Comparison of ENCODE assay signal across 9 cellular contexts in the genomic region with DNA sequence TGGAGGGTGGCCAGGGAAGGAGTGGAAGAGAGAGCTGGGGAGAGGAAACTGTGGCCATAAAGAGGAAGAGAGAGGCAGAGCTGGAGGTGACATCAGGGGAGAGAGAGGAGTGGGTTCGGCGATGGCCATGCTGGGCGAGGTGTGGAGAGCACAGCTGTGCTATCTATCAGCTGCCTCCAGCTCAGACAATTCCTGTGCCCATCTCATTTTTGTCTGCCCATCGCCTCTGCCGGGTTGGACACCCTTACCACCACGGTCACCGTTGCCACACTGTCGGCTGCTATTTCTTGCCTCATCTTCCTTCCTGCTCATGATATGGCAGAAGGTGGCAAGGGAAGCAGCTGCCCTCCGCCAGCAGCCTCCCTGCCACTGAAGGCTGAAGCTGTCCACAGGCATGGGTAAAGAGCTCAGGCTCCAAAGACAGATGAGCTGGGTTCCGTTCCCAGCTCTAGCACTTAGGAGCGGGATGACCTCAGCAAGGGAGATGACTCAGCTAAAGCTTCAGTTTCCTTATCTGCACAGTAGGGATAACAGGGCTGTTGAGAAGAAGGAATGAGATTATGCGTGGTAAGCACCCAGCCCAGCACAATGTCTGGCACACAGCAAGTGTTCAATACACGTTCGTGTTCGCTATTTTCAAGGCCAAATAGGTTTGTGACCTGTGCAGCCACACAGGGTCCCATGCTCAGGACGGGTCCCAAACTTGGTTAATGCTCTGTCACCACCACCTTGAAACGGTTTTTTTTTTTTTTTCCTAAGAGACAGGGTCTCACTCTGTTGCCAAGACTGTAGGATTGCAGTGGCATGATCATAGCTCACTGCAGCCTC.
DNase-seq lines count a peak whose midpoint lies in the region; ATAC-seq, FAIRE-seq and TF ChIP-seq lines count a peak whose summit lies in the region.
"Had no signal": no experiment of that assay in that cellular context is flagged by ENCODE, and none has a peak within 500 bp of the region (broad histone marks: within the 10 kb centered on the region; RNA-seq: fewer than 3 reads in every experiment).

No MANE protein-coding gene starts in this region.

- H3K9me3 ChIP-seq in duodenal mucosa (ENCODE audit: control insufficient read depth in 1 of 2, low read length in 2 of 2) (no peaks in the 10 kb centered on the region), neutrophil (no peaks in the 10 kb centered on the region)

- H3K27ac ChIP-seq in duodenal mucosa (ENCODE audit: low read depth, low read length): no peak overlapping the region
- H3K27ac ChIP-seq in neutrophil: peak overlapping the region; percentile 96
- H3K27ac ChIP-seq: parathyroid adenoma had no signal

- H3K36me3 ChIP-seq in duodenal mucosa (ENCODE audit: control insufficient read depth in 1 of 2, insufficient read depth in 2 of 2, low read length in 2 of 2) (no peaks in the 10 kb centered on the region), neutrophil (no peaks in the 10 kb centered on the region)

- DNase-seq in GM19239 (ENCODE audit: insufficient read length, low spot score) (no peak), OCI-M1 (lab: John Stamatoyannopoulos, UW) (peak; percentile 97)
- DNase-seq in NK-92 treated with Interleukin-12 subunit alpha and Interleukin-12 subunit beta, amount 100 ng/mL, for 24 hours (lab: John Stamatoyannopoulos, UW): no peak
- DNase-seq in stimulated activated CD4-positive, alpha-beta T cell treated with anti-CD3 and anti-CD28 coated beads, Interleukin-12 subunit alpha, Interleukin-12 subunit beta, amount 100 ng/mL, for 4 hours: no peak

- ATAC-seq in HG02870 (IDR thresholded peaks at IDR 0.05; ENCODE audit: unreplicated experiment) (no peak), HG02571 (IDR thresholded peaks at IDR 0.05; ENCODE audit: unreplicated experiment) (no peak)

- peaks cover 19 to 22% of the 10 kb centered on the region in 2 donors for H3K4me1 ChIP-seq in duodenal mucosa (ENCODE audit: control insufficient read depth in 1 of 2, insufficient read depth in 2 of 2, low read length in 2 of 2)
- peaks cover 81 to 86% of the 10 kb centered on the region in 2 experiments for H3K4me1 ChIP-seq in neutrophil (ENCODE audit: control insufficient read depth in 1 of 2, insufficient read depth in 1 of 2, low read depth in 1 of 2, low read length in 1 of 2)
- H3K4me1 ChIP-seq: parathyroid adenoma had no signal

- peak overlapping the region; percentile 2 to 11 for H3K4me3 ChIP-seq in duodenal mucosa (ENCODE audit: low read depth in 1 of 2, low read length in 2 of 2)
- peak overlapping the region; percentile 51 to 62 for H3K4me3 ChIP-seq in neutrophil (ENCODE audit: low read depth in 1 of 2, low read length in 1 of 2)

- peak; percentile 78 for FAIRE-seq in GM19239 (lab: Jason Lieb, UNC)

- TF ChIP-seq CTCF in neutrophil (IDR thresholded peaks at IDR 0.05): no peak

- H3K9ac ChIP-seq in duodenal mucosa (ENCODE audit: low read depth in 1 of 2, low read length in 2 of 2): no peak overlapping the region
- H3K9ac ChIP-seq: parathyroid adenoma had no signal

- H3K27me3 ChIP-seq in duodenal mucosa (ENCODE audit: control insufficient read depth in 1 of 2, insufficient read depth in 2 of 2, low read length in 2 of 2) (no peaks in the 10 kb centered on the region), neutrophil (no peaks in the 10 kb centered on the region)
